Comparison of ENCODE assay signal across 1 cellular context in the genomic region with DNA sequence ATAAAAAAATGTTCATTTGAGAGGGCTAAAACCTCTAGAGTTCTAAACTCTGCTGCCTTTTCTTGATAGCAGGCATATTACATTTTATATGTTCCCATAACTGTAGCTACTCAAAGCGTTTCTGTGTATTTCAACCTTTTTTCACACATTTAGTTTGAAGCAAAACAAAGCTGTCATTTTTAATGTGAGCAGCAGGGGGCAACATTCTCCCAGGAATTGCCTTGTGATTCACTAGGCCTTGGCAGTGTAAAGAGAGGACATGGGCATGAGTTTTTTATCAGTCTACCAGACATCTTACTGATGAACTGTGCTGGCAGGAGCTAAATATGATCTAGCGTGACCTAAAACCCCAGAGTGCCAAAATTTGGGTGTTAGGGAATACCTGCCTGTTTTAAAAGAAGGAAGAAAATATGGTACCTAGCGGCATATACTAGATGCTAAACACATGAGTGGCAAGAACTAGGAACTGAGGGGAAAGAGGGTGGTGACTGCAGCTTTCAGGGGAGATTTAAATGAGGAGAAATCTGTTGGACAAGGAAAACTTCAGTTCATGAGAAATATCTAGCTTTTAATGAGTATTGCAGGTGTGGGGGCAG.
TF ChIP-seq lines count a peak whose summit lies in the region.

No MANE protein-coding gene starts in this region.

TF ChIP-seq in GM23338, 12 proteins besides CTCF, POLR2A, EP300 and RAD21 (continued from another document):
- TF ChIP-seq, protein P1, sequence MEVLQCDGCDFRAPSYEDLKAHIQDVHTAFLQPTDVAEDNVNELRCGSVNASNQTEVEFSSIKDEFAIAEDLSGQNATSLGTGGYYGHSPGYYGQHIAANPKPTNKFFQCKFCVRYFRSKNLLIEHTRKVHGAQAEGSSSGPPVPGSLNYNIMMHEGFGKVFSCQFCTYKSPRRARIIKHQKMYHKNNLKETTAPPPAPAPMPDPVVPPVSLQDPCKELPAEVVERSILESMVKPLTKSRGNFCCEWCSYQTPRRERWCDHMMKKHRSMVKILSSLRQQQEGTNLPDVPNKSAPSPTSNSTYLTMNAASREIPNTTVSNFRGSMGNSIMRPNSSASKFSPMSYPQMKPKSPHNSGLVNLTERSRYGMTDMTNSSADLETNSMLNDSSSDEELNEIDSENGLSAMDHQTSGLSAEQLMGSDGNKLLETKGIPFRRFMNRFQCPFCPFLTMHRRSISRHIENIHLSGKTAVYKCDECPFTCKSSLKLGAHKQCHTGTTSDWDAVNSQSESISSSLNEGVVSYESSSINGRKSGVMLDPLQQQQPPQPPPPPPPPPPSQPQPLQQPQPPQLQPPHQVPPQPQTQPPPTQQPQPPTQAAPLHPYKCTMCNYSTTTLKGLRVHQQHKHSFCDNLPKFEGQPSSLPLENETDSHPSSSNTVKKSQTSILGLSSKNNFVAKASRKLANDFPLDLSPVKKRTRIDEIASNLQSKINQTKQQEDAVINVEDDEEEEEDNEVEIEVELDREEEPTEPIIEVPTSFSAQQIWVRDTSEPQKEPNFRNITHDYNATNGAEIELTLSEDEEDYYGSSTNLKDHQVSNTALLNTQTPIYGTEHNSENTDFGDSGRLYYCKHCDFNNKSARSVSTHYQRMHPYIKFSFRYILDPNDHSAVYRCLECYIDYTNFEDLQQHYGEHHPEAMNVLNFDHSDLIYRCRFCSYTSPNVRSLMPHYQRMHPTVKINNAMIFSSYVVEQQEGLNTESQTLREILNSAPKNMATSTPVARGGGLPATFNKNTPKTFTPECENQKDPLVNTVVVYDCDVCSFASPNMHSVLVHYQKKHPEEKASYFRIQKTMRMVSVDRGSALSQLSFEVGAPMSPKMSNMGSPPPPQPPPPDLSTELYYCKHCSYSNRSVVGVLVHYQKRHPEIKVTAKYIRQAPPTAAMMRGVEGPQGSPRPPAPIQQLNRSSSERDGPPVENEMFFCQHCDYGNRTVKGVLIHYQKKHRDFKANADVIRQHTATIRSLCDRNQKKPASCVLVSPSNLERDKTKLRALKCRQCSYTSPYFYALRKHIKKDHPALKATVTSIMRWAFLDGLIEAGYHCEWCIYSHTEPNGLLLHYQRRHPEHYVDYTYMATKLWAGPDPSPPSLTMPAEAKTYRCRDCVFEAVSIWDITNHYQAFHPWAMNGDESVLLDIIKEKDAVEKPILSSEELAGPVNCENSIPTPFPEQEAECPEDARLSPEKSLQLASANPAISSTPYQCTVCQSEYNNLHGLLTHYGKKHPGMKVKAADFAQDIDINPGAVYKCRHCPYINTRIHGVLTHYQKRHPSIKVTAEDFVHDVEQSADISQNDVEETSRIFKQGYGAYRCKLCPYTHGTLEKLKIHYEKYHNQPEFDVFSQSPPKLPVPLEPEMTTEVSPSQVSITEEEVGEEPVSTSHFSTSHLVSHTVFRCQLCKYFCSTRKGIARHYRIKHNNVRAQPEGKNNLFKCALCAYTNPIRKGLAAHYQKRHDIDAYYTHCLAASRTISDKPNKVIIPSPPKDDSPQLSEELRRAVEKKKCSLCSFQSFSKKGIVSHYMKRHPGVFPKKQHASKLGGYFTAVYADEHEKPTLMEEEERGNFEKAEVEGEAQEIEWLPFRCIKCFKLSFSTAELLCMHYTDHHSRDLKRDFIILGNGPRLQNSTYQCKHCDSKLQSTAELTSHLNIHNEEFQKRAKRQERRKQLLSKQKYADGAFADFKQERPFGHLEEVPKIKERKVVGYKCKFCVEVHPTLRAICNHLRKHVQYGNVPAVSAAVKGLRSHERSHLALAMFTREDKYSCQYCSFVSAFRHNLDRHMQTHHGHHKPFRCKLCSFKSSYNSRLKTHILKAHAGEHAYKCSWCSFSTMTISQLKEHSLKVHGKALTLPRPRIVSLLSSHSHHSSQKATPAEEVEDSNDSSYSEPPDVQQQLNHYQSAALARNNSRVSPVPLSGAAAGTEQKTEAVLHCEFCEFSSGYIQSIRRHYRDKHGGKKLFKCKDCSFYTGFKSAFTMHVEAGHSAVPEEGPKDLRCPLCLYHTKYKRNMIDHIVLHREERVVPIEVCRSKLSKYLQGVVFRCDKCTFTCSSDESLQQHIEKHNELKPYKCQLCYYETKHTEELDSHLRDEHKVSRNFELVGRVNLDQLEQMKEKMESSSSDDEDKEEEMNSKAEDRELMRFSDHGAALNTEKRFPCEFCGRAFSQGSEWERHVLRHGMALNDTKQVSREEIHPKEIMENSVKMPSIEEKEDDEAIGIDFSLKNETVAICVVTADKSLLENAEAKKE (CRISPR knock-in tag; IDR thresholded peaks at IDR 0.05): no peak
- no peak for TF ChIP-seq STAT1 (IDR thresholded peaks at IDR 0.05; ENCODE audit: unreplicated experiment)
- TF ChIP-seq EZH2 (IDR thresholded peaks at IDR 0.05; ENCODE audit: low read depth, unreplicated experiment): no peak
- TF ChIP-seq POLR2AphosphoS5 (IDR thresholded peaks at IDR 0.05; ENCODE audit: low read depth): no peak
- TF ChIP-seq CREB1 (CRISPR knock-in tag; IDR thresholded peaks at IDR 0.05; ENCODE audit: low read depth): no peak
- TF ChIP-seq JUNB (IDR thresholded peaks at IDR 0.05; ENCODE audit: unreplicated experiment): no peak
- TF ChIP-seq, protein P2, sequence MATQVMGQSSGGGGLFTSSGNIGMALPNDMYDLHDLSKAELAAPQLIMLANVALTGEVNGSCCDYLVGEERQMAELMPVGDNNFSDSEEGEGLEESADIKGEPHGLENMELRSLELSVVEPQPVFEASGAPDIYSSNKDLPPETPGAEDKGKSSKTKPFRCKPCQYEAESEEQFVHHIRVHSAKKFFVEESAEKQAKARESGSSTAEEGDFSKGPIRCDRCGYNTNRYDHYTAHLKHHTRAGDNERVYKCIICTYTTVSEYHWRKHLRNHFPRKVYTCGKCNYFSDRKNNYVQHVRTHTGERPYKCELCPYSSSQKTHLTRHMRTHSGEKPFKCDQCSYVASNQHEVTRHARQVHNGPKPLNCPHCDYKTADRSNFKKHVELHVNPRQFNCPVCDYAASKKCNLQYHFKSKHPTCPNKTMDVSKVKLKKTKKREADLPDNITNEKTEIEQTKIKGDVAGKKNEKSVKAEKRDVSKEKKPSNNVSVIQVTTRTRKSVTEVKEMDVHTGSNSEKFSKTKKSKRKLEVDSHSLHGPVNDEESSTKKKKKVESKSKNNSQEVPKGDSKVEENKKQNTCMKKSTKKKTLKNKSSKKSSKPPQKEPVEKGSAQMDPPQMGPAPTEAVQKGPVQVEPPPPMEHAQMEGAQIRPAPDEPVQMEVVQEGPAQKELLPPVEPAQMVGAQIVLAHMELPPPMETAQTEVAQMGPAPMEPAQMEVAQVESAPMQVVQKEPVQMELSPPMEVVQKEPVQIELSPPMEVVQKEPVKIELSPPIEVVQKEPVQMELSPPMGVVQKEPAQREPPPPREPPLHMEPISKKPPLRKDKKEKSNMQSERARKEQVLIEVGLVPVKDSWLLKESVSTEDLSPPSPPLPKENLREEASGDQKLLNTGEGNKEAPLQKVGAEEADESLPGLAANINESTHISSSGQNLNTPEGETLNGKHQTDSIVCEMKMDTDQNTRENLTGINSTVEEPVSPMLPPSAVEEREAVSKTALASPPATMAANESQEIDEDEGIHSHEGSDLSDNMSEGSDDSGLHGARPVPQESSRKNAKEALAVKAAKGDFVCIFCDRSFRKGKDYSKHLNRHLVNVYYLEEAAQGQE (IDR thresholded peaks at IDR 0.05; ENCODE audit: unreplicated experiment): no peak
- no peak for TF ChIP-seq NANOG (IDR thresholded peaks at IDR 0.05; ENCODE audit: borderline replicate concordance)
- no peak for TF ChIP-seq ZNF114 (CRISPR knock-in tag; IDR thresholded peaks at IDR 0.05)
- no peak for TF ChIP-seq EZH2phosphoT487 (IDR thresholded peaks at IDR 0.05; ENCODE audit: unreplicated experiment)
TF ChIP-seq in GM23338: peak in this region for 0.
